In genomic region chr21:36005879-36006400, GRCh38 we compare ENCODE assay signal across 16 cellular contexts.
"Had no signal": no experiment of that assay in that cellular context is flagged by ENCODE, and none has a peak within 500 bp of the region (broad histone marks: within the 10 kb centered on the region; RNA-seq: fewer than 3 reads in every experiment).

No MANE protein-coding gene starts in this region.

- H3K36me3 ChIP-seq: brain microvascular endothelial cell, heart right ventricle, left ventricle myocardium inferior, thoracic aorta had no signal

- H3K4me1 ChIP-seq: heart right ventricle, left ventricle myocardium inferior had no signal

- DNase-seq: activated CD4-positive, alpha-beta memory T cell treated with anti-CD3 and anti-CD28 coated beads, Interleukin-2, amount 10 ng/mL, durations not matched to agents 7 days and 5 days; activated CD4-positive, alpha-beta T cell treated with anti-CD3 and anti-CD28 coated beads for 48 hours; activated CD4-positive, CD25-positive, alpha-beta regulatory T cell; activated naive CD4-positive, alpha-beta T cell treated with Interleukin-2 at 50 U/mL for 16 hours; activated T-cell treated with anti-CD3 and anti-CD28 coated beads, Interleukin-2, amount 50 U/mL, for 1 hour; anterior cingulate cortex; brain microvascular endothelial cell; heart right ventricle; kidney glomerular epithelial cell; left ventricle myocardium inferior; mesendoderm; natural killer cell; stimulated activated naive CD4-positive, alpha-beta T cell treated with Interleukin-2 at 50 U/mL for 16 hours had no signal

- ATAC-seq: heart right ventricle, natural killer cell had no signal

- H3K9me3 ChIP-seq: left ventricle myocardium inferior, thoracic aorta had no signal

- H3K4me3 ChIP-seq: coronary artery, heart right ventricle, left ventricle myocardium inferior, SK-N-MC, thoracic aorta had no signal

- H3K27ac ChIP-seq: brain microvascular endothelial cell, heart right ventricle, left ventricle myocardium inferior, SK-N-MC, thoracic aorta had no signal
